ENCODE assay signal across 4 cellular contexts in the genomic region with DNA sequence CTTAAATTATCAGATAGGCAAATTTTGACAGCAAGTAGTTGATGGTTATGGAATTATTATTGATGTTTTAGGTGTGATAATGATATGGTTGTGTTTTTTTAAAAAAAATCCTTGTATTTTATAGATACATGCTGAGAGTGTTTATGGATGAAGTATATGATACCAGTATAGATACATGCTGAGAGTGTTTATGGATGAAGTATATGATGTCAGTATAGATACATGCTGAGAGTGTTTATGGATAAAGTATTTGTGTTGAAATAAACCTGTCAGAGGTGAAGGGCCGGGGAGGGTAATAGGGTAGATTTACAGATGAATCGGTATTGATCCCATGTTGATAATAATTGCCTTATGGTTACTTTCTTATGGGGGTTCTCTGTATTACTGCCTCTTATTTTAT. TPM values are rescaled to one million over a fixed set of nuclear protein-coding genes. Genes with fewer than 3 reads are reported as not detected.
"Had no signal": no experiment of that assay in that cellular context is flagged by ENCODE, and none has a peak within 500 bp of the region (broad histone marks: within the 10 kb centered on the region; RNA-seq: fewer than 3 reads in every experiment).

No MANE protein-coding gene starts in this region.

- H3K4me3 ChIP-seq: GM12878 had no signal

- DNase-seq: GDM1, GF-D8 had no signal

RNA-seq across cellular contexts. Expression of a gene that starts 6.0 kb away (rescaled TPM):
- total RNA-seq: G401, GM12878 had no signal
